2 cellular contexts compared by ENCODE assay signal in genomic region chr2:61090386-61090921, GRCh38.
TF ChIP-seq lines count a peak whose summit lies in the region.

No MANE protein-coding gene starts in this region.

TF ChIP-seq in Ishikawa, 13 proteins besides CTCF, POLR2A, EP300 and RAD21:
- TF ChIP-seq FOXM1 (IDR thresholded peaks at IDR 0.05; ENCODE audit: borderline replicate concordance, low read depth) = no peak
- peak; percentile 16; the same call in 1 of the 2 replicates for TF ChIP-seq TEAD4 (IDR thresholded peaks at IDR 0.05)

TF ChIP-seq in H1, 55 proteins besides CTCF, POLR2A, EP300 and RAD21:
- no peak for TF ChIP-seq SAP30 (IDR thresholded peaks at IDR 0.05; ENCODE audit: insufficient read depth, insufficient replicate concordance, low read length)
- TF ChIP-seq TEAD4 (IDR thresholded peaks at IDR 0.05; ENCODE audit: low read depth, low read length) = peak; percentile 58; the same call in 1 of the 2 replicates
